Comparison of ENCODE assay signal across 8 cellular contexts in genomic region chr1:226882631-226883409, GRCh38. TPM values are rescaled to one million over a fixed set of nuclear protein-coding genes. Genes with fewer than 3 reads are reported as not detected.
DNase-seq lines count a peak whose midpoint lies in the region; ATAC-seq and TF ChIP-seq lines count a peak whose summit lies in the region.

No MANE protein-coding gene starts in this region.

- DNase-seq in AG10803 (ENCODE audit: low read depth) (peak; percentile 22), GM19238 (ENCODE audit: insufficient read length, low spot score) (peak; percentile 48), right cardiac atrium (no peak), NCI-H1048 (lab: John Stamatoyannopoulos, UW) (no peak), KBM-7 (no peak)
- peak; percentile 49 for DNase-seq in activated CD4-positive, alpha-beta memory T cell treated with anti-CD3 and anti-CD28 coated beads for 36 hours
- peak; percentile 27 to 38 for DNase-seq in stimulated activated naive CD8-positive, alpha-beta T cell treated with anti-CD3 and anti-CD28 coated beads, Interleukin-15, amount 100 ng/mL, for 72 hours

- no peaks in the 10 kb centered on the region for H3K9me3 ChIP-seq in right cardiac atrium (ENCODE audit: control insufficient read depth, low read length)

- peak overlapping the region; percentile 92 for H3K27ac Mint-ChIP-seq in activated CD4-positive, alpha-beta memory T cell treated with anti-CD3 and anti-CD28 coated beads for 36 hours
- peak overlapping the region; percentile 90 to 91 for H3K27ac Mint-ChIP-seq in stimulated activated naive CD8-positive, alpha-beta T cell treated with anti-CD3 and anti-CD28 coated beads, Interleukin-15, amount 100 ng/mL, for 72 hours

- no peaks in the 10 kb centered on the region for H3K9me3 Mint-ChIP-seq in activated CD4-positive, alpha-beta memory T cell treated with anti-CD3 and anti-CD28 coated beads for 36 hours
- no peaks in the 10 kb centered on the region for H3K9me3 Mint-ChIP-seq in stimulated activated naive CD8-positive, alpha-beta T cell treated with anti-CD3 and anti-CD28 coated beads, Interleukin-15, amount 100 ng/mL, for 72 hours

- no peaks in the 10 kb centered on the region for H3K36me3 Mint-ChIP-seq in activated CD4-positive, alpha-beta memory T cell treated with anti-CD3 and anti-CD28 coated beads for 36 hours

- ATAC-seq in HG03175 (IDR thresholded peaks at IDR 0.05; ENCODE audit: unreplicated experiment) (peak; percentile 96), right cardiac atrium (peak; percentile 57 to 65)
- peak; percentile 91 for ATAC-seq in stimulated activated naive CD8-positive, alpha-beta T cell treated with anti-CD3 and anti-CD28 coated beads, Interleukin-15, amount 100 ng/mL, for 72 hours

- no peaks in the 10 kb centered on the region for H3K27me3 ChIP-seq in right cardiac atrium (ENCODE audit: control insufficient read depth, insufficient read depth)

- in situ Hi-C loops in KBM-7 (cut with MboI; ENCODE audit: low pct_unique_long_range_greater_than_20kb, low sequenced_read_pairs) = no loop called here

- CTCF ChIA-PET in activated CD4-positive, alpha-beta memory T cell treated with anti-CD3 and anti-CD28 coated beads for 36 hours (lab: Charles Lee) = interaction anchor here (0.9 to 1.8 kb wide), 5 partner anchors 11 to 256 kb away, joined by 4 to 6 read pairs (median 5); partner anchors contain the start of gene COQ8A

- H3K4me1 ChIP-seq in right cardiac atrium (ENCODE audit: control insufficient read depth, insufficient read depth, low read length) = peaks cover 8% of the 10 kb centered on the region

- H3K4me3 ChIP-seq in AG10803 (ENCODE audit: low read length) (no peak overlapping the region), right cardiac atrium (ENCODE audit: low read length) (peak overlapping the region; percentile 28)

- peak overlapping the region; percentile 61 for H3K27ac ChIP-seq in right cardiac atrium (ENCODE audit: low read length)

- peaks cover 49% of the 10 kb centered on the region for H3K4me1 Mint-ChIP-seq in activated CD4-positive, alpha-beta memory T cell treated with anti-CD3 and anti-CD28 coated beads for 36 hours (ENCODE audit: low read depth)
- H3K4me1 Mint-ChIP-seq in stimulated activated naive CD8-positive, alpha-beta T cell treated with anti-CD3 and anti-CD28 coated beads, Interleukin-15, amount 100 ng/mL, for 72 hours = peaks cover 60% of the 10 kb centered on the region

- TF ChIP-seq CTCF in AG10803 (conservative IDR thresholded peaks at IDR 0.05; ENCODE audit: low read length) = no peak

- POLR2A ChIA-PET in activated CD4-positive, alpha-beta memory T cell treated with anti-CD3 and anti-CD28 coated beads for 36 hours (lab: Charles Lee) = interaction anchor here (0.6 to 2.8 kb wide), 6 partner anchors 9 to 56 kb away, joined by 3 to 20 read pairs (median 4); partner anchors contain the start of genes COQ8A and PSEN2

- 32% methylated on average over 9 of the region's 9 CpGs for WGBS in right cardiac atrium

- intact Hi-C loops in activated CD4-positive, alpha-beta memory T cell treated with anti-CD3 and anti-CD28 coated beads for 36 hours (cut with micrococcal nuclease) = loop anchor here (1.0 to 5.0 kb wide), 4 partner anchors 12 to 257 kb away; no protein-coding TSS in a partner anchor
- intact Hi-C loops in right cardiac atrium (cut with DNase I) = no loop called here

- no peaks in the 10 kb centered on the region for H3K27me3 Mint-ChIP-seq in activated CD4-positive, alpha-beta memory T cell treated with anti-CD3 and anti-CD28 coated beads for 36 hours
- H3K27me3 Mint-ChIP-seq in stimulated activated naive CD8-positive, alpha-beta T cell treated with anti-CD3 and anti-CD28 coated beads, Interleukin-15, amount 100 ng/mL, for 72 hours = no peaks in the 10 kb centered on the region

- peak overlapping the region; percentile 56 for H3K4me3 Mint-ChIP-seq in activated CD4-positive, alpha-beta memory T cell treated with anti-CD3 and anti-CD28 coated beads for 36 hours
- H3K4me3 Mint-ChIP-seq in stimulated activated naive CD8-positive, alpha-beta T cell treated with anti-CD3 and anti-CD28 coated beads, Interleukin-15, amount 100 ng/mL, for 72 hours = peak overlapping the region; percentile 59 to 75

RNA-seq across cellular contexts. Expression of gene PSEN2, which starts 12.4 kb away (rescaled TPM):
- total RNA-seq in activated CD4-positive, alpha-beta memory T cell treated with anti-CD3 and anti-CD28 coated beads for 36 hours = 1 to 10 TPM; 4.5 to 5.3 TPM
- total RNA-seq in right cardiac atrium = 10 to 100 TPM; 17.2 to 25.8 (median 20.3) TPM
- polyA plus RNA-seq in right cardiac atrium = 15.4 TPM

RNA-seq across cellular contexts. Expression of gene COQ8A, which starts 57.3 kb away (rescaled TPM):
- total RNA-seq in activated CD4-positive, alpha-beta memory T cell treated with anti-CD3 and anti-CD28 coated beads for 36 hours = 10 to 100 TPM; 19.8 to 22.2 TPM
- total RNA-seq in right cardiac atrium = 100 to 1,000 TPM; 130 to 238 (median 203) TPM
- 198 TPM for polyA plus RNA-seq in right cardiac atrium

Comparison
In these comparisons a context has a peak if more than half of its experiments do, and no peak if none do; other contexts are left out.
1. DNase-seq: peak in AG10803 (single experiment), GM19238 (single experiment), activated CD4-positive, alpha-beta memory T cell treated with anti-CD3 and anti-CD28 coated beads for 36 hours (single experiment) and stimulated activated naive CD8-positive, alpha-beta T cell treated with anti-CD3 and anti-CD28 coated beads, Interleukin-15, amount 100 ng/mL, for 72 hours (2 of 2); none in right cardiac atrium (0 of 3), NCI-H1048 (single experiment) and KBM-7 (single experiment).
2. RNA of gene COQ8A, which starts 57.3 kb away (total RNA-seq): 130 to 238 TPM in right cardiac atrium; 19.8 to 22.2 TPM in activated CD4-positive, alpha-beta memory T cell treated with anti-CD3 and anti-CD28 coated beads for 36 hours; every median in the first group is over 4 times any median in the second.
3. Peak in every context shown above with its lines, with median percentiles within 50 percentile points of each other: ATAC-seq.